In genomic region chrX:40579880-40580536, GRCh38 we compare ENCODE assay signal across 8 cellular contexts. TPM values are rescaled to one million over a fixed set of nuclear protein-coding genes. Genes with fewer than 3 reads are reported as not detected.
DNase-seq lines count a peak whose midpoint lies in the region; ATAC-seq and TF ChIP-seq lines count a peak whose summit lies in the region.

No MANE protein-coding gene starts in this region.

- H3K4me1 ChIP-seq in BLaER1 (peaks cover 10% of the 10 kb centered on the region), ectodermal cell (ENCODE audit: control insufficient read depth, insufficient read depth, low read length) (no peaks in the 10 kb centered on the region)

- H3K4me3 ChIP-seq in BLaER1 (peak overlapping the region; percentile 75), ectodermal cell (ENCODE audit: insufficient read depth, low read depth, low read length) (peak overlapping the region; percentile 67)

- no peaks in the 10 kb centered on the region for H3K9me3 ChIP-seq in BLaER1
- H3K9me3 ChIP-seq in ectodermal cell (ENCODE audit: control insufficient read depth, low read length): no peaks in the 10 kb centered on the region

- peak overlapping the region; percentile 93 for H3K4me3 Mint-ChIP-seq in natural killer cell

- no peak for TF ChIP-seq CTCF in natural killer cell (IDR thresholded peaks at IDR 0.05)

- intact Hi-C loops in natural killer cell (cut with micrococcal nuclease): loop anchor here (1.0 to 2.0 kb wide), 2 partner anchors 67 to 157 kb away; partner anchors contain the start of gene CXorf38

- peaks cover 11 to 25% of the 10 kb centered on the region in 2 donors for H3K4me1 Mint-ChIP-seq in natural killer cell

- peaks cover 24% of the 10 kb centered on the region for H4K20me1 ChIP-seq in BLaER1

- H3K36me3 Mint-ChIP-seq in natural killer cell: no peaks in the 10 kb centered on the region

- no peak overlapping the region for H3K27ac ChIP-seq in BLaER1
- H3K27ac ChIP-seq in ectodermal cell (ENCODE audit: insufficient read depth, low read depth, low read length, poor library complexity, severe bottlenecking): no peak overlapping the region

- DNase-seq in NCI-H2227 (lab: John Stamatoyannopoulos, UW; ENCODE audit: unreplicated experiment): peak; percentile 32
- DNase-seq in natural killer cell: no peak
- no peak for DNase-seq in stimulated activated naive CD4-positive, alpha-beta T cell treated with Interleukin-2 at 50 U/mL for 16 hours (lab: John Stamatoyannopoulos, UW)
- DNase-seq in NCI-H2107 (lab: John Stamatoyannopoulos, UW): no peak

- peak; percentile 52 for ATAC-seq in GM21447 (IDR thresholded peaks at IDR 0.05; ENCODE audit: unreplicated experiment)
- peak; percentile 44 to 68 (median 47) for ATAC-seq in natural killer cell
- no peak for ATAC-seq in GM18517 (IDR thresholded peaks at IDR 0.05; ENCODE audit: unreplicated experiment)

- H3K27ac Mint-ChIP-seq in natural killer cell: peak overlapping the region; percentile 95 to 98

- WGBS in ectodermal cell, 2 experiments: 21 to 26% methylated on average over 7 to 11 of the region's 12 CpGs

- H3K36me3 ChIP-seq in BLaER1 (no peaks in the 10 kb centered on the region), ectodermal cell (ENCODE audit: control insufficient read depth, insufficient read depth, low read length) (no peaks in the 10 kb centered on the region)

- peaks cover 0 to 6% of the 10 kb centered on the region in 2 donors for H3K27me3 Mint-ChIP-seq in natural killer cell (ENCODE audit: low read depth in 2 of 2)

- H3K9ac ChIP-seq in BLaER1: peak overlapping the region; percentile 56; the same call in 1 of the 2 replicates

- H3K27me3 ChIP-seq in BLaER1 (no peaks in the 10 kb centered on the region), ectodermal cell (ENCODE audit: control insufficient read depth, insufficient read depth, low read length, poor library complexity, severe bottlenecking) (no peaks in the 10 kb centered on the region)

- peak overlapping the region; percentile 55 for H3K4me2 ChIP-seq in BLaER1

- H3K9me3 Mint-ChIP-seq in natural killer cell: no peaks in the 10 kb centered on the region

RNA-seq across cellular contexts. Expression of gene ATP6AP2, which starts 0.8 kb away (rescaled TPM):
- 82.9 TPM for polyA plus RNA-seq in ectodermal cell (2013, experiment 1 of 4)
- polyA plus RNA-seq in ectodermal cell (2013, experiment 2 of 4): 82.2 TPM
- polyA plus RNA-seq in ectodermal cell (2013, experiment 3 of 4): 61.9 TPM
- polyA plus RNA-seq in ectodermal cell (2013, experiment 4 of 4): 69.9 TPM
- 100 to 1,000 TPM in 1 of 3 donors, 10 to 100 TPM in 2; 94.3 to 102 (median 99.9) TPM for total RNA-seq in natural killer cell

RNA-seq across cellular contexts. Expression of gene MPC1L, which starts 43.2 kb away (rescaled TPM):
- polyA plus RNA-seq in ectodermal cell (2013, experiment 1 of 4): not detected
- not detected for polyA plus RNA-seq in ectodermal cell (2013, experiment 2 of 4)
- not detected for polyA plus RNA-seq in ectodermal cell (2013, experiment 3 of 4)
- not detected for polyA plus RNA-seq in ectodermal cell (2013, experiment 4 of 4)
- not detected for total RNA-seq in natural killer cell
